ENCODE assay signal across 1 cellular context in the genomic region with DNA sequence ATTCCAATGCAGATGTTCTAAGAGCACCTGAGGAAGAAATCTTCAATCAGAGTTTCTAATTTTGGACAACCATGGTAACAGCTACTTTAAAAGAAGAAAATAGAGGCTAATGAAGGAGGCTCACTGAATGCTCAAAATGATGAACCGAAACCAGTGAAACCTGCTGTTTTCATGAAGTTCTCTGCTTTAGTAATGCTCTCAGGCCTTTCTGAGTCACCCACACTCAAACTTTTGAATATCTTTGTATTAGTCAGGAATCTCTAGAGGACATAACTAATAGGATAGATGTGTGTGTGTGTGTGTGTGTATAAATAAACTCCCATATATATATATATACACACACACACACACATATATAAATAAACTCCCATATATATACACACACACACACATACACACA.
TF ChIP-seq lines count a peak whose summit lies in the region.

No MANE protein-coding gene starts in this region.

TF ChIP-seq in HepG2, 621 proteins besides CTCF, POLR2A, EP300 and RAD21 (continued from another document):
- no peak for TF ChIP-seq ZNF326 (CRISPR knock-in tag; IDR thresholded peaks at IDR 0.05; ENCODE audit: borderline replicate concordance)
- TF ChIP-seq TOPORS (CRISPR knock-in tag; IDR thresholded peaks at IDR 0.05) = no peak
TF ChIP-seq in HepG2: peak in this region for 0.
